In the genomic region with DNA sequence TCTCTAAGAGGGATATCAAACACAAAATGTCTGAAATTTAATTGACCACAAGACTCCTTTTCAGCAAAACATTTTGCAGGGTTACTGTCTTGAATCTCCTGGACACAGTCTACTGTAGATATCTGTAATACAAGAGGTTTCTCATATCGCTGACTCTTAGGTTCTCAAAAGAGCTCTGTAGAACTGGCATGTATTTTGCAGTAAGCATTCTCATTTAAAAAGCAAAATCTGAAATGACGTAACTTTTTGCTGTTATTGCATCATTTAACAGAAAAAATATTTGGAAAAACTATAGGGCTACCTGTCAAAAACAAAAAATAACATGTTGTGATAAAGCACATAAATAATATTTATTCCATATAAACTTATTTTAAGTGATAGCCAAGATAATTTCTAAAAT, we compare ENCODE assay signal across 17 cellular contexts.
DNase-seq lines count a peak whose midpoint lies in the region; ATAC-seq and TF ChIP-seq lines count a peak whose summit lies in the region.
"Had no signal": no experiment of that assay in that cellular context is flagged by ENCODE, and none has a peak within 500 bp of the region (broad histone marks: within the 10 kb centered on the region; RNA-seq: fewer than 3 reads in every experiment).

No MANE protein-coding gene starts in this region.

- H3K9me2 ChIP-seq in GM23338 (ENCODE audit: insufficient read depth) (no peaks in the 10 kb centered on the region), PC-3 (replicated peaks; ENCODE audit: low read length) (no peaks in the 10 kb centered on the region)

- intact Hi-C loops in PC-3 (cut with micrococcal nuclease): no loop called here
- intact Hi-C loops in ovary (cut with DNase I): no loop called here

- H3K4me3 Mint-ChIP-seq in GM23338: no peak overlapping the region
- H3K4me3 Mint-ChIP-seq: CD14-positive monocyte had no signal

- POLR2A ChIA-PET in PC-3 (lab: Charles Lee; ENCODE audit: unreplicated experiment): no interaction called here

- DNase-seq in GM23338 (ENCODE audit: low spot score): no peak
- DNase-seq in PC-3: no peak
- DNase-seq in cardiac fibroblast (ENCODE audit: low read depth in 2 of 2): peak; percentile 7 to 26
- no peak for DNase-seq in GDM1 (lab: John Stamatoyannopoulos, UW)
- DNase-seq in ovary: no peak
- DNase-seq: AML-193; Karpas-422; NCI-H1105; NCI-H1694; NCI-H2081 treated with DMSO at 0.1 percent for 48 hours; NK-92 treated with Interleukin-12 subunit alpha and Interleukin-12 subunit beta, amount 100 ng/mL, for 24 hours; SHP77; T-helper 1 cell had no signal

- ATAC-seq in GM23338 (no peak), PC-3 (no peak), HG03565 (IDR thresholded peaks at IDR 0.05; ENCODE audit: unreplicated experiment) (no peak), HG03342 (IDR thresholded peaks at IDR 0.05; ENCODE audit: unreplicated experiment) (no peak)

- no peak for TF ChIP-seq CTCF in GM23338 (conservative IDR thresholded peaks at IDR 0.05; ENCODE audit: low read depth in 2 of 2)
- no peak for TF ChIP-seq CTCF in PC-3 (conservative IDR thresholded peaks at IDR 0.05; ENCODE audit: low read depth, low read length)
- TF ChIP-seq CTCF in cardiac fibroblast (IDR thresholded peaks at IDR 0.05; ENCODE audit: low read depth, low read length): no peak
- TF ChIP-seq CTCF in parathyroid adenoma (IDR thresholded peaks at IDR 0.05): no peak
- no peak for TF ChIP-seq CTCF in ovary (IDR thresholded peaks at IDR 0.05)

- H3K27me3 ChIP-seq in GM23338 (ENCODE audit: insufficient read depth) (no peaks in the 10 kb centered on the region), PC-3 (ENCODE audit: low read length) (no peaks in the 10 kb centered on the region), parathyroid adenoma (ENCODE audit: control insufficient read depth, insufficient read depth, low read length) (no peaks in the 10 kb centered on the region), ovary (no peaks in the 10 kb centered on the region)

- H3K36me3 ChIP-seq in GM23338 (ENCODE audit: insufficient read depth) (peaks cover 31% of the 10 kb centered on the region), PC-3 (ENCODE audit: low read depth, low read length) (peaks cover 8% of the 10 kb centered on the region; the same call in 1 of the 2 replicates), parathyroid adenoma (ENCODE audit: control insufficient read depth, insufficient read depth, low read length) (no peaks in the 10 kb centered on the region), ovary (no peaks in the 10 kb centered on the region)

- H3K27ac Mint-ChIP-seq in GM23338: peak overlapping the region; percentile 89
- H3K27ac Mint-ChIP-seq: CD14-positive monocyte had no signal

- no peak for TF ChIP-seq EP300 in ovary (IDR thresholded peaks at IDR 0.05)

- no peaks in the 10 kb centered on the region for H3K9me3 Mint-ChIP-seq in GM23338
- H3K9me3 Mint-ChIP-seq: CD14-positive monocyte had no signal

- CTCF ChIA-PET in PC-3 (lab: Charles Lee): no interaction called here

- BruUV-seq in PC-3 (replicated peaks; lab: Mats Ljungman, UMichigan): no TSS peak

- H3F3A ChIP-seq in GM23338 (replicated peaks; ENCODE audit: low read depth) (no peaks in the 10 kb centered on the region), PC-3 (ENCODE audit: low read length, unreplicated experiment) (peaks cover 2% of the 10 kb centered on the region)

- H3K4me1 Mint-ChIP-seq in GM23338: no peaks in the 10 kb centered on the region

- no peak overlapping the region; the same call in 1 of the 2 replicates for H3K27ac ChIP-seq in GM23338 (ENCODE audit: low read depth)
- peak overlapping the region; percentile 76 for H3K27ac ChIP-seq in PC-3 (ENCODE audit: low read length)
- peak overlapping the region; percentile 62 for H3K27ac ChIP-seq in parathyroid adenoma
- H3K27ac ChIP-seq in ovary: no peak overlapping the region

- no peaks in the 10 kb centered on the region for H3K9me3 ChIP-seq in PC-3 (ENCODE audit: low read length)
- H3K9me3 ChIP-seq in parathyroid adenoma (ENCODE audit: control insufficient read depth, low read length): no peaks in the 10 kb centered on the region
- H3K9me3 ChIP-seq in ovary: no peaks in the 10 kb centered on the region

- H3K36me3 Mint-ChIP-seq in GM23338 (ENCODE audit: low read depth): peaks cover 44% of the 10 kb centered on the region

- WGBS in ovary, 3 donors: 87 to 99% (median 96%) methylated on average over 2 of the region's 2 CpGs

- H3K9ac ChIP-seq in PC-3 (ENCODE audit: low read length) (no peak overlapping the region), parathyroid adenoma (no peak overlapping the region)

- H3K4me3 ChIP-seq in GM23338: no peak overlapping the region
- no peak overlapping the region for H3K4me3 ChIP-seq in PC-3 (ENCODE audit: low read length)
- H3K4me3 ChIP-seq in cardiac fibroblast (replicated peaks in 1 of 2; ENCODE audit: low read depth in 2 of 2, low read length in 2 of 2): no peak overlapping the region
- H3K4me3 ChIP-seq in parathyroid adenoma (ENCODE audit: low read depth, low read length): no peak overlapping the region
- H3K4me3 ChIP-seq in ovary: no peak overlapping the region

- H4K20me1 ChIP-seq in GM23338 (replicated peaks; ENCODE audit: insufficient read depth): no peaks in the 10 kb centered on the region
- H4K20me1 ChIP-seq in PC-3 (ENCODE audit: low read length): no peaks in the 10 kb centered on the region

- peaks cover 2% of the 10 kb centered on the region for H3K27me3 Mint-ChIP-seq in GM23338 (ENCODE audit: insufficient read depth, low read depth, poor library complexity)

- H3K4me1 ChIP-seq in GM23338 (ENCODE audit: insufficient read depth): no peaks in the 10 kb centered on the region
- peaks cover 41% of the 10 kb centered on the region for H3K4me1 ChIP-seq in PC-3 (ENCODE audit: insufficient read depth, low read length)
- H3K4me1 ChIP-seq in parathyroid adenoma: no peaks in the 10 kb centered on the region
- H3K4me1 ChIP-seq in ovary (ENCODE audit: insufficient read depth): no peaks in the 10 kb centered on the region

- TF ChIP-seq POLR2A in ovary (IDR thresholded peaks at IDR 0.05): no peak

- no peaks in the 10 kb centered on the region for H3K79me2 ChIP-seq in GM23338 (replicated peaks; ENCODE audit: insufficient read depth)
- no peaks in the 10 kb centered on the region for H3K79me2 ChIP-seq in PC-3 (ENCODE audit: low read length)
- no peaks in the 10 kb centered on the region for H3K79me2 ChIP-seq in parathyroid adenoma

- H2AFZ ChIP-seq in GM23338: no peak overlapping the region
- no peak overlapping the region for H2AFZ ChIP-seq in PC-3 (ENCODE audit: low read length)
- peak overlapping the region; percentile 25 for H2AFZ ChIP-seq in parathyroid adenoma

- H3K4me2 ChIP-seq in GM23338 (no peak overlapping the region), PC-3 (ENCODE audit: low read length) (peak overlapping the region; percentile 69), parathyroid adenoma (ENCODE audit: low read length) (peak overlapping the region; percentile 45)

TF ChIP-seq in GM23338, 12 proteins besides CTCF, POLR2A, EP300 and RAD21 (continues in another document):
- no peak for TF ChIP-seq EZH2 (IDR thresholded peaks at IDR 0.05; ENCODE audit: low read depth, unreplicated experiment)
- TF ChIP-seq STAT1 (IDR thresholded peaks at IDR 0.05; ENCODE audit: unreplicated experiment): no peak
- no peak for TF ChIP-seq NANOG (IDR thresholded peaks at IDR 0.05; ENCODE audit: borderline replicate concordance)
- TF ChIP-seq POLR2AphosphoS5 (IDR thresholded peaks at IDR 0.05; ENCODE audit: low read depth): no peak
- no peak for TF ChIP-seq CREB1 (CRISPR knock-in tag; IDR thresholded peaks at IDR 0.05; ENCODE audit: low read depth)
- TF ChIP-seq, protein P1, sequence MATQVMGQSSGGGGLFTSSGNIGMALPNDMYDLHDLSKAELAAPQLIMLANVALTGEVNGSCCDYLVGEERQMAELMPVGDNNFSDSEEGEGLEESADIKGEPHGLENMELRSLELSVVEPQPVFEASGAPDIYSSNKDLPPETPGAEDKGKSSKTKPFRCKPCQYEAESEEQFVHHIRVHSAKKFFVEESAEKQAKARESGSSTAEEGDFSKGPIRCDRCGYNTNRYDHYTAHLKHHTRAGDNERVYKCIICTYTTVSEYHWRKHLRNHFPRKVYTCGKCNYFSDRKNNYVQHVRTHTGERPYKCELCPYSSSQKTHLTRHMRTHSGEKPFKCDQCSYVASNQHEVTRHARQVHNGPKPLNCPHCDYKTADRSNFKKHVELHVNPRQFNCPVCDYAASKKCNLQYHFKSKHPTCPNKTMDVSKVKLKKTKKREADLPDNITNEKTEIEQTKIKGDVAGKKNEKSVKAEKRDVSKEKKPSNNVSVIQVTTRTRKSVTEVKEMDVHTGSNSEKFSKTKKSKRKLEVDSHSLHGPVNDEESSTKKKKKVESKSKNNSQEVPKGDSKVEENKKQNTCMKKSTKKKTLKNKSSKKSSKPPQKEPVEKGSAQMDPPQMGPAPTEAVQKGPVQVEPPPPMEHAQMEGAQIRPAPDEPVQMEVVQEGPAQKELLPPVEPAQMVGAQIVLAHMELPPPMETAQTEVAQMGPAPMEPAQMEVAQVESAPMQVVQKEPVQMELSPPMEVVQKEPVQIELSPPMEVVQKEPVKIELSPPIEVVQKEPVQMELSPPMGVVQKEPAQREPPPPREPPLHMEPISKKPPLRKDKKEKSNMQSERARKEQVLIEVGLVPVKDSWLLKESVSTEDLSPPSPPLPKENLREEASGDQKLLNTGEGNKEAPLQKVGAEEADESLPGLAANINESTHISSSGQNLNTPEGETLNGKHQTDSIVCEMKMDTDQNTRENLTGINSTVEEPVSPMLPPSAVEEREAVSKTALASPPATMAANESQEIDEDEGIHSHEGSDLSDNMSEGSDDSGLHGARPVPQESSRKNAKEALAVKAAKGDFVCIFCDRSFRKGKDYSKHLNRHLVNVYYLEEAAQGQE (IDR thresholded peaks at IDR 0.05; ENCODE audit: unreplicated experiment): no peak

Comparison
In these comparisons a context has a peak if more than half of its experiments do, and no peak if none do; other contexts are left out.
1. DNase-seq: peak in cardiac fibroblast (2 of 2); none in GM23338 (single experiment), PC-3 (single experiment), GDM1 (single experiment) and ovary (0 of 5).
2. H3K27ac ChIP-seq: peak in PC-3 (single experiment) and parathyroid adenoma (single experiment); none in GM23338 (single experiment) and ovary (0 of 2).